13 cellular contexts compared by ENCODE assay signal in genomic region chr10:132547421-132547861, GRCh38. TPM values are rescaled to one million over a fixed set of nuclear protein-coding genes. Genes with fewer than 3 reads are reported as not detected.
DNase-seq lines count a peak whose midpoint lies in the region; ATAC-seq and TF ChIP-seq lines count a peak whose summit lies in the region.
"Had no signal": no experiment of that assay in that cellular context is flagged by ENCODE, and none has a peak within 500 bp of the region (broad histone marks: within the 10 kb centered on the region; RNA-seq: fewer than 3 reads in every experiment).

No MANE protein-coding gene starts in this region.

- no peak overlapping the region for H3K4me3 Mint-ChIP-seq in CD14-positive monocyte
- H3K4me3 Mint-ChIP-seq in activated T-helper 17 cell treated with anti-CD3 and anti-CD28 coated beads, Interleukin-2, amount 50 U/mL, for 72 hours = no peak overlapping the region
- peak overlapping the region in 8 of 10 donors; percentile 16 to 64 (median 36) for H3K4me3 Mint-ChIP-seq in naive thymus-derived CD4-positive, alpha-beta T cell

- H3K27me3 ChIP-seq in BLaER1 = no peaks in the 10 kb centered on the region
- no peaks in the 10 kb centered on the region for H3K27me3 ChIP-seq in naive thymus-derived CD4-positive, alpha-beta T cell (ENCODE audit: control insufficient read depth in 2 of 2, insufficient read depth in 2 of 2, low read length in 2 of 2)
- no peaks in the 10 kb centered on the region for H3K27me3 ChIP-seq in A673 (replicated peaks; ENCODE audit: insufficient read depth, low read depth, low read length, poor library complexity)

- H3K9ac ChIP-seq in BLaER1 = no peak overlapping the region

- H3K36me3 ChIP-seq in BLaER1 (peaks cover 7% of the 10 kb centered on the region; the same call in 1 of the 2 replicates), A673 (ENCODE audit: insufficient read depth, low read length, poor library complexity, severe bottlenecking) (no peaks in the 10 kb centered on the region)
- no peaks in the 10 kb centered on the region for H3K36me3 ChIP-seq in naive thymus-derived CD4-positive, alpha-beta T cell (ENCODE audit: control insufficient read depth in 2 of 3, insufficient read depth in 3 of 3, low read length in 3 of 3)

- H3K4me3 ChIP-seq in BLaER1 (no peak overlapping the region; the same call in 1 of the 2 replicates), A673 (ENCODE audit: low read depth, low read length, poor library complexity, severe bottlenecking) (no peak overlapping the region)
- no peak overlapping the region for H3K4me3 ChIP-seq in naive thymus-derived CD4-positive, alpha-beta T cell (ENCODE audit: low read length)

- peak overlapping the region; percentile 100 for H3K4me2 ChIP-seq in BLaER1

- BruUV-seq in A673 (replicated peaks; lab: Mats Ljungman, UMichigan) = no TSS peak

- peaks cover 0 to 2% (median 0%) of the 10 kb centered on the region in 7 donors for H3K9me3 Mint-ChIP-seq in CD14-positive monocyte
- no peaks in the 10 kb centered on the region for H3K9me3 Mint-ChIP-seq in activated T-helper 17 cell treated with anti-CD3 and anti-CD28 coated beads, Interleukin-2, amount 50 U/mL, for 72 hours
- H3K9me3 Mint-ChIP-seq in naive thymus-derived CD4-positive, alpha-beta T cell = no peaks in the 10 kb centered on the region

- H3K9me3 ChIP-seq in BLaER1 (no peaks in the 10 kb centered on the region), A673 (ENCODE audit: low read depth, low read length, poor library complexity, severe bottlenecking) (no peaks in the 10 kb centered on the region)
- no peaks in the 10 kb centered on the region for H3K9me3 ChIP-seq in naive thymus-derived CD4-positive, alpha-beta T cell (ENCODE audit: control insufficient read depth in 2 of 3, low read length in 3 of 3)
- H3K9me3 ChIP-seq: Caco-2 had no signal

- ATAC-seq in activated T-helper 17 cell treated with anti-CD3 and anti-CD28 coated beads, Interleukin-2, amount 50 U/mL, for 72 hours (replicated peaks) = peak; percentile 57
- peak; percentile 23 for ATAC-seq in naive thymus-derived CD4-positive, alpha-beta T cell
- ATAC-seq in GM19328 (IDR thresholded peaks at IDR 0.05; ENCODE audit: unreplicated experiment) = no peak
- no peak for ATAC-seq in HG03378 (IDR thresholded peaks at IDR 0.05; ENCODE audit: unreplicated experiment)

- CTCF ChIA-PET in naive thymus-derived CD4-positive, alpha-beta T cell (lab: Charles Lee) = interaction anchor here (0.5 kb wide), 1 partner anchor 8 kb away, joined by 3 read pairs; no protein-coding TSS in a partner anchor
- CTCF ChIA-PET in A673 (lab: Charles Lee) = no interaction called here

- TF ChIP-seq CTCF in CD14-positive monocyte (IDR thresholded peaks at IDR 0.05) (no peak), A673 (conservative IDR thresholded peaks at IDR 0.05; ENCODE audit: low read depth, low read length) (no peak)

- peaks cover 81% of the 10 kb centered on the region for H4K20me1 ChIP-seq in BLaER1

- peak overlapping the region in 5 of 7 donors; percentile 72 to 83 (median 77) for H3K27ac Mint-ChIP-seq in CD14-positive monocyte
- no peak overlapping the region for H3K27ac Mint-ChIP-seq in activated T-helper 17 cell treated with anti-CD3 and anti-CD28 coated beads, Interleukin-2, amount 50 U/mL, for 72 hours
- H3K27ac Mint-ChIP-seq in naive thymus-derived CD4-positive, alpha-beta T cell = peak overlapping the region in 6 of 9 donors; percentile 25 to 85 (median 56)

- H3K36me3 Mint-ChIP-seq in CD14-positive monocyte = peaks cover 28 to 36% of the 10 kb centered on the region in 2 donors
- H3K36me3 Mint-ChIP-seq in activated T-helper 17 cell treated with anti-CD3 and anti-CD28 coated beads, Interleukin-2, amount 50 U/mL, for 72 hours (ENCODE audit: low read depth) = no peaks in the 10 kb centered on the region
- H3K36me3 Mint-ChIP-seq in naive thymus-derived CD4-positive, alpha-beta T cell = peaks cover 0 to 6% (median 0%) of the 10 kb centered on the region in 5 donors

- POLR2A ChIA-PET in naive thymus-derived CD4-positive, alpha-beta T cell (lab: Charles Lee) = interaction anchor here (0.6 kb wide), 1 partner anchor 18 kb away, joined by 3 read pairs; no protein-coding TSS in a partner anchor
- POLR2A ChIA-PET in A673 (lab: Charles Lee; ENCODE audit: low non-redundant PET) = no interaction called here

- H3K4me1 Mint-ChIP-seq in CD14-positive monocyte = peaks cover 86% of the 10 kb centered on the region
- H3K4me1 Mint-ChIP-seq in activated T-helper 17 cell treated with anti-CD3 and anti-CD28 coated beads, Interleukin-2, amount 50 U/mL, for 72 hours = peaks cover 16% of the 10 kb centered on the region
- peaks cover 52 to 89% (median 67%) of the 10 kb centered on the region in 7 donors for H3K4me1 Mint-ChIP-seq in naive thymus-derived CD4-positive, alpha-beta T cell

- peaks cover 97% of the 10 kb centered on the region for H3K4me1 ChIP-seq in BLaER1
- peaks cover 10 to 59% of the 10 kb centered on the region in 2 donors for H3K4me1 ChIP-seq in naive thymus-derived CD4-positive, alpha-beta T cell (ENCODE audit: control insufficient read depth in 2 of 2, insufficient read depth in 2 of 2, low read length in 2 of 2)
- peaks cover 11% of the 10 kb centered on the region for H3K4me1 ChIP-seq in A673 (ENCODE audit: insufficient read depth, low read length, poor library complexity, severe bottlenecking)
- H3K4me1 ChIP-seq: Caco-2 had no signal

- DNase-seq in CD14-positive monocyte (ENCODE audit: low spot score) (peak; percentile 90), hepatic stellate cell (ENCODE audit: low spot score) (no peak), A673 (ENCODE audit: low spot score) (no peak)
- no peak for DNase-seq in naive thymus-derived CD4-positive, alpha-beta T cell
- DNase-seq: foreskin melanocyte, NCI-H1436, NCI-H524 treated with DMSO at 0.1 percent for 48 hours, T-helper 2 cell had no signal

- H3K27me3 Mint-ChIP-seq in CD14-positive monocyte (ENCODE audit: low read depth in 3 of 3) = peaks cover 0 to 6% (median 5%) of the 10 kb centered on the region in 3 donors
- H3K27me3 Mint-ChIP-seq in activated T-helper 17 cell treated with anti-CD3 and anti-CD28 coated beads, Interleukin-2, amount 50 U/mL, for 72 hours = no peaks in the 10 kb centered on the region
- no peaks in the 10 kb centered on the region for H3K27me3 Mint-ChIP-seq in naive thymus-derived CD4-positive, alpha-beta T cell

- intact Hi-C loops in CD14-positive monocyte (cut with micrococcal nuclease) = loop anchor here in 1 of 2 donors (10.0 kb wide), 1 partner anchor 153 kb away; the partner anchor contains the start of gene PWWP2B
- intact Hi-C loops in naive thymus-derived CD4-positive, alpha-beta T cell (cut with micrococcal nuclease) = no loop called here
- intact Hi-C loops in A673 (cut with micrococcal nuclease; ENCODE audit: unreplicated experiment) = no loop called here

- H3K27ac ChIP-seq in BLaER1 (0 out of 2 replicates have a peak overlapping the region, but pooled peaks have one; percentile 16), A673 (ENCODE audit: low read depth, low read length, poor library complexity, severe bottlenecking) (no peak overlapping the region)
- no peak overlapping the region for H3K27ac ChIP-seq in naive thymus-derived CD4-positive, alpha-beta T cell (ENCODE audit: low read depth, low read length)

RNA-seq across cellular contexts. Expression of gene INPP5A, which starts 9.9 kb away (rescaled TPM):
- polyA plus RNA-seq in CD14-positive monocyte = 1 to 10 TPM in 1 of 2 donors, under 1 TPM in 1; 0.87 to 2.9 TPM
- 1 to 10 TPM; 4.3 to 5.6 TPM for total RNA-seq in activated T-helper 17 cell treated with anti-CD3 and anti-CD28 coated beads, Interleukin-2, amount 50 U/mL, for 72 hours
- total RNA-seq in naive thymus-derived CD4-positive, alpha-beta T cell = 10 to 100 TPM; 15.5 to 30.7 (median 28.7) TPM
- polyA plus RNA-seq in naive thymus-derived CD4-positive, alpha-beta T cell = 1 to 10 TPM in 1 of 2 donors, under 1 TPM in 1; 0.97 to 2.0 TPM
- 21.2 and 21.8 TPM in 2 replicates for total RNA-seq in A673 (2021)

Comparison
In these comparisons a context has a peak if more than half of its experiments do, and no peak if none do; other contexts are left out.
1. H3K4me3 Mint-ChIP-seq: peak in naive thymus-derived CD4-positive, alpha-beta T cell (8 of 10); none in CD14-positive monocyte (0 of 2) and activated T-helper 17 cell treated with anti-CD3 and anti-CD28 coated beads, Interleukin-2, amount 50 U/mL, for 72 hours (single experiment).
2. ATAC-seq: peak in activated T-helper 17 cell treated with anti-CD3 and anti-CD28 coated beads, Interleukin-2, amount 50 U/mL, for 72 hours (single experiment) and naive thymus-derived CD4-positive, alpha-beta T cell (single experiment); none in GM19328 (single experiment) and HG03378 (single experiment).